11 cellular contexts compared by ENCODE assay signal in the genomic region with DNA sequence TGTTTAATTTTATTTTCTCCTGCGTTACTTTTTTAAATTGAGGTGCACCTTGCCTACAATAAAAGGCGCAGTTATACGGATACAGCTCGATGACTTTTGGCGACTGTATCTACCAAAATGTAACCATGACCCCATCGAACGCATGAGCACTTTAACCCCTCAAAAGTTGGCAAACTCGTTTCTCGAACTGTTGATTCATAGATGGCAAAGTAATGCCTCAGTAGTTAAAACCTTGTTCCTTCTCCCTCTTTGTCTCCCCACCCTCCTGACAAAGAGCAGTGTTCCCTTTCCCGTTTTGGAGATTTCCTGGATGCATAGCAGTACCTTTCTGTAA. TPM values are rescaled to one million over a fixed set of nuclear protein-coding genes. Genes with fewer than 3 reads are reported as not detected.
DNase-seq lines count a peak whose midpoint lies in the region; ATAC-seq, FAIRE-seq and TF ChIP-seq lines count a peak whose summit lies in the region.
"Had no signal": no experiment of that assay in that cellular context is flagged by ENCODE, and none has a peak within 500 bp of the region (broad histone marks: within the 10 kb centered on the region; RNA-seq: fewer than 3 reads in every experiment).

No MANE protein-coding gene starts in this region.

- H3K4me1 Mint-ChIP-seq in endothelial cell (ENCODE audit: unreplicated experiment): peaks cover 9% of the 10 kb centered on the region

- H3K4me3 Mint-ChIP-seq in endothelial cell (ENCODE audit: unreplicated experiment): peak overlapping the region; percentile 82
- H3K4me3 Mint-ChIP-seq: CD4-positive, alpha-beta T cell had no signal

- no peak overlapping the region for H3K27ac ChIP-seq in mucosa of rectum (ENCODE audit: low read depth in 2 of 2, low read length in 2 of 2)
- no peak overlapping the region for H3K27ac ChIP-seq in upper lobe of left lung
- H3K27ac ChIP-seq: KMS-11, SJCRH30 had no signal

- no peak for TF ChIP-seq EP300 in upper lobe of left lung (IDR thresholded peaks at IDR 0.05)

- H3K9ac ChIP-seq in mucosa of rectum (ENCODE audit: low read depth in 1 of 2, low read length in 2 of 2): peak overlapping the region in 1 of 2 donors; percentile 47
- H3K9ac ChIP-seq: KMS-11 had no signal

- 15 to 23% methylated on average over 10 of the region's 10 CpGs for WGBS in upper lobe of left lung, 2 donors

- intact Hi-C loops in Right ventricle myocardium superior (cut with DNase I) (no loop called here), Right ventricle myocardium inferior (cut with DNase I) (no loop called here)

- TF ChIP-seq POLR2A in upper lobe of left lung (IDR thresholded peaks at IDR 0.05) (no peak), H54 (IDR thresholded peaks at IDR 0.05; ENCODE audit: low read depth, low read length) (no peak)

- H3K4me3 ChIP-seq in mucosa of rectum (ENCODE audit: low read length in 2 of 2): peak overlapping the region; percentile 56 to 61
- peak overlapping the region in 3 of 4 donors; percentile 37 to 54 (median 46) for H3K4me3 ChIP-seq in upper lobe of left lung
- H3K4me3 ChIP-seq: SJCRH30 had no signal

- no peak for FAIRE-seq in H54 (lab: Jason Lieb, UNC)

- H3K9me3 ChIP-seq in mucosa of rectum (ENCODE audit: control insufficient read depth in 2 of 2, low read length in 2 of 2) (no peaks in the 10 kb centered on the region), upper lobe of left lung (no peaks in the 10 kb centered on the region)
- H3K9me3 ChIP-seq: SJCRH30 had no signal

- in situ Hi-C loops in GM13977 (cut with MboI; ENCODE audit: low pct_unique_long_range_greater_than_20kb, low sequenced_read_pairs, unreplicated experiment): no loop called here

- no peaks in the 10 kb centered on the region for H3K9me3 Mint-ChIP-seq in endothelial cell (ENCODE audit: unreplicated experiment)
- H3K9me3 Mint-ChIP-seq: CD4-positive, alpha-beta T cell had no signal

- TF ChIP-seq CTCF in endothelial cell (IDR thresholded peaks at IDR 0.05; ENCODE audit: unreplicated experiment) (no peak), upper lobe of left lung (IDR thresholded peaks at IDR 0.05) (no peak), GM20000 (IDR thresholded peaks at IDR 0.05; ENCODE audit: extremely low read depth, missing control alignments) (no peak), GM13977 (IDR thresholded peaks at IDR 0.05; ENCODE audit: extremely low read depth, insufficient read depth, missing control alignments) (no peak)

- peaks cover 6% of the 10 kb centered on the region for H3K27me3 Mint-ChIP-seq in endothelial cell (ENCODE audit: unreplicated experiment)

- no peaks in the 10 kb centered on the region for H3K36me3 Mint-ChIP-seq in endothelial cell (ENCODE audit: low read depth, unreplicated experiment)

- DNase-seq in Right ventricle myocardium superior (no peak), Right ventricle myocardium inferior (ENCODE audit: missing footprints) (no peak), endothelial cell (ENCODE audit: low spot score) (no peak), upper lobe of left lung (no peak), GM20000 (ENCODE audit: low spot score) (no peak), H54 (ENCODE audit: insufficient read length, low spot score) (no peak), GM13977 (ENCODE audit: low spot score) (no peak)
- DNase-seq: CD4-positive, alpha-beta T cell; SJCRH30 had no signal

- ATAC-seq in Right ventricle myocardium superior (ENCODE audit: poor library complexity): peak; percentile 16
- no peak for ATAC-seq in Right ventricle myocardium inferior
- no peak for ATAC-seq in upper lobe of left lung (ENCODE audit: low FRiP score in 2 of 2)

- no peaks in the 10 kb centered on the region for H3K36me3 ChIP-seq in mucosa of rectum (ENCODE audit: control insufficient read depth in 2 of 2, insufficient read depth in 2 of 2, low read length in 2 of 2)
- H3K36me3 ChIP-seq in upper lobe of left lung: no peaks in the 10 kb centered on the region
- H3K36me3 ChIP-seq: SJCRH30 had no signal

- peaks cover 0 to 5% of the 10 kb centered on the region in 2 donors for H3K27me3 ChIP-seq in mucosa of rectum (ENCODE audit: control insufficient read depth in 2 of 2, insufficient read depth in 2 of 2, low read length in 2 of 2)
- H3K27me3 ChIP-seq in upper lobe of left lung: no peaks in the 10 kb centered on the region
- H3K27me3 ChIP-seq: SJCRH30 had no signal

- no peak overlapping the region for H3K27ac Mint-ChIP-seq in endothelial cell (ENCODE audit: unreplicated experiment)
- H3K27ac Mint-ChIP-seq: CD4-positive, alpha-beta T cell had no signal

- peaks cover 5 to 9% of the 10 kb centered on the region in 2 donors for H3K4me1 ChIP-seq in mucosa of rectum (ENCODE audit: control insufficient read depth in 2 of 2, insufficient read depth in 2 of 2, low read length in 2 of 2)
- H3K4me1 ChIP-seq in upper lobe of left lung: peaks cover 6 to 17% (median 12%) of the 10 kb centered on the region in 4 donors
- H3K4me1 ChIP-seq: SJCRH30 had no signal

RNA-seq across cellular contexts. Expression of a gene that starts 0.6 kb away (rescaled TPM):
- total RNA-seq in Right ventricle myocardium superior: 0.65 TPM
- total RNA-seq in Right ventricle myocardium inferior: 0.38 TPM
- total RNA-seq in endothelial cell (ENCODE audit: unreplicated experiment): 0.26 TPM
- 1 to 10 TPM in 4 of 6 donors, under 1 TPM in 2; 0.46 to 4.4 (median 1.1) TPM for total RNA-seq in upper lobe of left lung
- total RNA-seq: CD4-positive, alpha-beta T cell; SJCRH30 had no signal

RNA-seq across cellular contexts. Expression of a gene that starts 16.1 kb away (rescaled TPM):
- total RNA-seq in Right ventricle myocardium superior (15.8 TPM), Right ventricle myocardium inferior (19.0 TPM), endothelial cell (ENCODE audit: unreplicated experiment) (11.9 TPM), upper lobe of left lung (10 to 100 TPM in 3 of 6 donors, 1 to 10 TPM in 3; 2.0 to 12.5 (median 10.2) TPM)
